ENCODE assay signal across 9 cellular contexts in genomic region chr4:2266181-2266580, GRCh38. TPM values are rescaled to one million over a fixed set of nuclear protein-coding genes. Genes with fewer than 3 reads are reported as not detected.
DNase-seq lines count a peak whose midpoint lies in the region; ATAC-seq and TF ChIP-seq lines count a peak whose summit lies in the region.
"Had no signal": no experiment of that assay in that cellular context is flagged by ENCODE, and none has a peak within 500 bp of the region (broad histone marks: within the 10 kb centered on the region; RNA-seq: fewer than 3 reads in every experiment).

No MANE protein-coding gene starts in this region.

- peak overlapping the region; percentile 74 for H2AFZ ChIP-seq in osteoblast (ENCODE audit: low read length)

- DNase-seq in AG08396 (ENCODE audit: low spot score) (peak; percentile 96), Right ventricle myocardium inferior (ENCODE audit: missing footprints) (peak; percentile 83), osteoblast (ENCODE audit: insufficient read length, low spot score, missing footprints) (peak; percentile 100), COLO829 (ENCODE audit: low spot score) (no peak)
- no peak for DNase-seq in activated naive CD8-positive, alpha-beta T cell treated with anti-CD3 and anti-CD28 coated beads for 36 hours
- no peak for DNase-seq in activated CD4-positive, CD25-positive, alpha-beta regulatory T cell treated with anti-CD3 and anti-CD28 coated beads, Interleukin-2, amount 50 U/mL, for 72 hours

- H3K4me3 ChIP-seq in osteoblast (ENCODE audit: insufficient read depth, low read length) = no peak overlapping the region
- H3K4me3 ChIP-seq: A549 had no signal

- H3K79me2 ChIP-seq in osteoblast (ENCODE audit: insufficient read depth, low read length) = peaks cover 1% of the 10 kb centered on the region

- H3K9me3 Mint-ChIP-seq in activated naive CD8-positive, alpha-beta T cell treated with anti-CD3 and anti-CD28 coated beads for 36 hours = no peaks in the 10 kb centered on the region

- peaks cover 1% of the 10 kb centered on the region for H3K4me1 Mint-ChIP-seq in activated naive CD8-positive, alpha-beta T cell treated with anti-CD3 and anti-CD28 coated beads for 36 hours

- no peak overlapping the region for H3K4me2 ChIP-seq in osteoblast (ENCODE audit: insufficient read depth, low read length)
- H3K4me2 ChIP-seq: A549 had no signal

- peak; percentile 41 for ATAC-seq in Right ventricle myocardium inferior
- ATAC-seq in HG02678 (IDR thresholded peaks at IDR 0.05; ENCODE audit: unreplicated experiment) = no peak
- ATAC-seq: A549 had no signal

- H3K27ac ChIP-seq in angular gyrus (ENCODE audit: low read depth, low read length) (peak overlapping the region; percentile 74), osteoblast (ENCODE audit: low read depth, low read length) (peak overlapping the region; percentile 36)
- H3K27ac ChIP-seq: A549 had no signal

- no peak overlapping the region for H3K27ac Mint-ChIP-seq in activated naive CD8-positive, alpha-beta T cell treated with anti-CD3 and anti-CD28 coated beads for 36 hours

- H3K36me3 ChIP-seq in osteoblast (ENCODE audit: insufficient read depth, low read length) = no peaks in the 10 kb centered on the region

- peaks cover 13% of the 10 kb centered on the region for H3K4me1 ChIP-seq in osteoblast (ENCODE audit: insufficient read depth, low read length)
- H3K4me1 ChIP-seq: A549 had no signal

- H3K36me3 Mint-ChIP-seq in activated naive CD8-positive, alpha-beta T cell treated with anti-CD3 and anti-CD28 coated beads for 36 hours = no peaks in the 10 kb centered on the region

- intact Hi-C loops in Right ventricle myocardium inferior (cut with DNase I) = loop anchor here (5.0 to 10.0 kb wide), 2 partner anchors 86 to 199 kb away; partner anchors contain the start of gene RNF4

- H3K4me3 Mint-ChIP-seq in activated naive CD8-positive, alpha-beta T cell treated with anti-CD3 and anti-CD28 coated beads for 36 hours = no peak overlapping the region

- no peak for TF ChIP-seq CTCF in osteoblast (IDR thresholded peaks at IDR 0.05; ENCODE audit: extremely low read depth, low read depth, low read length)

- H3K27me3 ChIP-seq in osteoblast (ENCODE audit: insufficient read depth, low read length) = no peaks in the 10 kb centered on the region

- no peaks in the 10 kb centered on the region for H4K20me1 ChIP-seq in osteoblast (ENCODE audit: insufficient read depth, low read length)

- no peaks in the 10 kb centered on the region for H3K27me3 Mint-ChIP-seq in activated naive CD8-positive, alpha-beta T cell treated with anti-CD3 and anti-CD28 coated beads for 36 hours

- H3K9me3 ChIP-seq in osteoblast (ENCODE audit: low read depth, low read length) = no peaks in the 10 kb centered on the region
- H3K9me3 ChIP-seq: A549 had no signal

RNA-seq across cellular contexts. Expression of gene MXD4, which starts 4.3 kb away (rescaled TPM):
- total RNA-seq in Right ventricle myocardium inferior (36.0 TPM), osteoblast (53.3 and 56.8 TPM in 2 replicates)
- 1 to 10 TPM in 1 of 2 experiments, under 1 TPM in 1; 0.78 to 1.2 TPM for total RNA-seq in activated naive CD8-positive, alpha-beta T cell treated with anti-CD3 and anti-CD28 coated beads for 36 hours

RNA-seq across cellular contexts. Expression of gene HAUS3, which starts 24.3 kb away (rescaled TPM):
- total RNA-seq in Right ventricle myocardium inferior (7.7 TPM), osteoblast (8.7 and 9.7 TPM in 2 replicates)
- total RNA-seq in activated naive CD8-positive, alpha-beta T cell treated with anti-CD3 and anti-CD28 coated beads for 36 hours = 10 to 100 TPM; 23.6 to 23.7 TPM

RNA-seq across cellular contexts. Expression of gene POLN, which starts 24.3 kb away (rescaled TPM):
- total RNA-seq in Right ventricle myocardium inferior = 2.0 TPM
- total RNA-seq in osteoblast = 2.9 and 4.1 TPM in 2 replicates
- total RNA-seq in activated naive CD8-positive, alpha-beta T cell treated with anti-CD3 and anti-CD28 coated beads for 36 hours = 1 to 10 TPM in 1 of 2 experiments, under 1 TPM in 1; 0.92 to 1.0 TPM

Comparison
In these comparisons a context has a peak if more than half of its experiments do, and no peak if none do; other contexts are left out.
1. DNase-seq: peak in AG08396 (single experiment), Right ventricle myocardium inferior (single experiment) and osteoblast (single experiment); none in activated naive CD8-positive, alpha-beta T cell treated with anti-CD3 and anti-CD28 coated beads for 36 hours (single experiment), COLO829 (single experiment) and activated CD4-positive, CD25-positive, alpha-beta regulatory T cell treated with anti-CD3 and anti-CD28 coated beads, Interleukin-2, amount 50 U/mL, for 72 hours (single experiment).
2. RNA of gene MXD4, which starts 4.3 kb away (total RNA-seq): 53.3 to 56.8 TPM in osteoblast and 36.0 TPM in Right ventricle myocardium inferior (single experiment); 0.78 to 1.2 TPM in activated naive CD8-positive, alpha-beta T cell treated with anti-CD3 and anti-CD28 coated beads for 36 hours; every median in the first group is over 10 times any median in the second.